ENCODE assay signal across 1 cellular context in the genomic region with DNA sequence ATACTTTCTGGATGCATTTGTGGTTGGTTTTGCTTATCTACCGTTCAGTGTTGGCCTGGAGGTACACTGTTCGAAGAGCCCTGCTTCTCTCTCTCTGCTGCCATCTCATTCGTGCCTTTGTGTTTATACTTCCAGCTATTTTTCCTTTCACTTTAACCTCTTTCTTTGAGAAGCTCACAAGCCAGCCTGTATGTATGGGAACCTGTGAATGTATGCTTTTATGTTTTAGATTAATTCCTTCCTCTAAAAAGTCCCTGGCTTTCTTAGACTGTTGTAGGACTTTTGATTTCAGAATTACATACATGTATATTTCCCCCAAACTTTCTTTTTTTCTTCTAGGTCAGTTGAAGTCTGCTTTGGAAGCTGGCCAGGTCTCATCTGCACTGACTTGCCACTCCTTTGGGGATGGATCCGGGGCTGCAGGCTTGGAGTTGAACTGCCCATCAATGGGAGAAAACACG.
TF ChIP-seq lines count a peak whose summit lies in the region.

No MANE protein-coding gene starts in this region.

TF ChIP-seq in WTC11, 78 proteins besides CTCF, POLR2A, EP300 and RAD21 (continued from another document):
- TF ChIP-seq, protein P1, sequence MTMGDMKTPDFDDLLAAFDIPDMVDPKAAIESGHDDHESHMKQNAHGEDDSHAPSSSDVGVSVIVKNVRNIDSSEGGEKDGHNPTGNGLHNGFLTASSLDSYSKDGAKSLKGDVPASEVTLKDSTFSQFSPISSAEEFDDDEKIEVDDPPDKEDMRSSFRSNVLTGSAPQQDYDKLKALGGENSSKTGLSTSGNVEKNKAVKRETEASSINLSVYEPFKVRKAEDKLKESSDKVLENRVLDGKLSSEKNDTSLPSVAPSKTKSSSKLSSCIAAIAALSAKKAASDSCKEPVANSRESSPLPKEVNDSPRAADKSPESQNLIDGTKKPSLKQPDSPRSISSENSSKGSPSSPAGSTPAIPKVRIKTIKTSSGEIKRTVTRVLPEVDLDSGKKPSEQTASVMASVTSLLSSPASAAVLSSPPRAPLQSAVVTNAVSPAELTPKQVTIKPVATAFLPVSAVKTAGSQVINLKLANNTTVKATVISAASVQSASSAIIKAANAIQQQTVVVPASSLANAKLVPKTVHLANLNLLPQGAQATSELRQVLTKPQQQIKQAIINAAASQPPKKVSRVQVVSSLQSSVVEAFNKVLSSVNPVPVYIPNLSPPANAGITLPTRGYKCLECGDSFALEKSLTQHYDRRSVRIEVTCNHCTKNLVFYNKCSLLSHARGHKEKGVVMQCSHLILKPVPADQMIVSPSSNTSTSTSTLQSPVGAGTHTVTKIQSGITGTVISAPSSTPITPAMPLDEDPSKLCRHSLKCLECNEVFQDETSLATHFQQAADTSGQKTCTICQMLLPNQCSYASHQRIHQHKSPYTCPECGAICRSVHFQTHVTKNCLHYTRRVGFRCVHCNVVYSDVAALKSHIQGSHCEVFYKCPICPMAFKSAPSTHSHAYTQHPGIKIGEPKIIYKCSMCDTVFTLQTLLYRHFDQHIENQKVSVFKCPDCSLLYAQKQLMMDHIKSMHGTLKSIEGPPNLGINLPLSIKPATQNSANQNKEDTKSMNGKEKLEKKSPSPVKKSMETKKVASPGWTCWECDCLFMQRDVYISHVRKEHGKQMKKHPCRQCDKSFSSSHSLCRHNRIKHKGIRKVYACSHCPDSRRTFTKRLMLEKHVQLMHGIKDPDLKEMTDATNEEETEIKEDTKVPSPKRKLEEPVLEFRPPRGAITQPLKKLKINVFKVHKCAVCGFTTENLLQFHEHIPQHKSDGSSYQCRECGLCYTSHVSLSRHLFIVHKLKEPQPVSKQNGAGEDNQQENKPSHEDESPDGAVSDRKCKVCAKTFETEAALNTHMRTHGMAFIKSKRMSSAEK (CRISPR knock-in tag; IDR thresholded peaks at IDR 0.05; ENCODE audit: borderline replicate concordance), result no peak
- TF ChIP-seq ESRRA (CRISPR knock-in tag; IDR thresholded peaks at IDR 0.05; ENCODE audit: borderline replicate concordance) (no peak), FOXJ3 (CRISPR knock-in tag; IDR thresholded peaks at IDR 0.05; ENCODE audit: borderline replicate concordance) (no peak)
